Comparison of ENCODE assay signal across 8 cellular contexts in the genomic region with DNA sequence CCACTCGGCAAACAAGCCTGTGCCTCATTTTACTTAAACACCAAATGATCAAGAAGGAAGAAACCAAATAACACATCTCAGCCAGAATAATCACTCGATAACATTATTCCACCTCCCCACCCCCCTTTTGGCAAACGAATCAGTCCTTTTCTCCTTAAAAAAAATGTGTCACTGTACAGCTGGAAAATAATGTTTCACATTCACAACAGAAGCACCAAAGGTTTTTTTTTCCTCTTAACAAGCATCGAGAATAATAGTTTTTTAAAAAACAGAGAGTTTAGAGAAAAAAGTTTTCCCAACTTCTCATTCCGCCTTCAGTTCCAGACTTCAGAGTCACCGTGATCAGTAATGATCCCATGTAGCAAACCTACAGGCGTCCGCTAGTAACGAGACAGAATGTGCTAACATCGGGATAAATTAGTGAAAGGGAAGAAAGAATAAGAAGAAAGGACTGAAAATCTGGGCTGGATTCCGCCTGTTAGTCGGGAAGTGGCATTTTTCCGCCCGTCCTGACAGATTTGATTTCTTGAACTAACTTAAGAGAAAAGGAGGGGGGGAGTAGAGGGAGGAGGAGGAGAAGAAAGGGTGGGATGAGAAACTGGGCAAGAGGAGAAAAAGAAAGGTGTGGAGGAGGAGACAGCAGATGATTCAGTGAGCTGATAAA. TPM values are rescaled to one million over a fixed set of nuclear protein-coding genes. Genes with fewer than 3 reads are reported as not detected.
DNase-seq lines count a peak whose midpoint lies in the region; ATAC-seq and TF ChIP-seq lines count a peak whose summit lies in the region.

A gene with protein sequence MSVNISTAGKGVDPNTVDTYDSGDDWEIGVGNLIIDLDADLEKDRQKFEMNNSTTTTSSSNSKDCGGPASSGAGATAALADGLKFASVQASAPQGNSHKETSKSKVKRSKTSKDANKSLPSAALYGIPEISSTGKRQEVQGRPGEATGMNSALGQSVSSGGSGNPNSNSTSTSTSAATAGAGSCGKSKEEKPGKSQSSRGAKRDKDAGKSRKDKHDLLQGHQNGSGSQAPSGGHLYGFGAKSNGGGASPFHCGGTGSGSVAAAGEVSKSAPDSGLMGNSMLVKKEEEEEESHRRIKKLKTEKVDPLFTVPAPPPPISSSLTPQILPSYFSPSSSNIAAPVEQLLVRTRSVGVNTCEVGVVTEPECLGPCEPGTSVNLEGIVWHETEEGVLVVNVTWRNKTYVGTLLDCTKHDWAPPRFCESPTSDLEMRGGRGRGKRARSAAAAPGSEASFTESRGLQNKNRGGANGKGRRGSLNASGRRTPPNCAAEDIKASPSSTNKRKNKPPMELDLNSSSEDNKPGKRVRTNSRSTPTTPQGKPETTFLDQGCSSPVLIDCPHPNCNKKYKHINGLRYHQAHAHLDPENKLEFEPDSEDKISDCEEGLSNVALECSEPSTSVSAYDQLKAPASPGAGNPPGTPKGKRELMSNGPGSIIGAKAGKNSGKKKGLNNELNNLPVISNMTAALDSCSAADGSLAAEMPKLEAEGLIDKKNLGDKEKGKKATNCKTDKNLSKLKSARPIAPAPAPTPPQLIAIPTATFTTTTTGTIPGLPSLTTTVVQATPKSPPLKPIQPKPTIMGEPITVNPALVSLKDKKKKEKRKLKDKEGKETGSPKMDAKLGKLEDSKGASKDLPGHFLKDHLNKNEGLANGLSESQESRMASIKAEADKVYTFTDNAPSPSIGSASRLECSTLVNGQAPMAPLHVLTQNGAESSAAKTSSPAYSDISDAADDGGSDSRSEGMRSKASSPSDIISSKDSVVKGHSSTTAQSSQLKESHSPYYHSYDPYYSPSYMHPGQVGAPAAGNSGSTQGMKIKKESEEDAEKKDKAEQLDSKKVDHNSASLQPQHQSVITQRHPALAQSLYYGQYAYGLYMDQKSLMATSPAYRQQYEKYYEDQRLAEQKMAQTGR (N-terminal part only) (minus strand): TSS at position 388 of the 664 bp plus-strand sequence. CDS start 1,650 bp downstream, outside the sequence.

- H3K27me3 ChIP-seq in adipocyte (replicated peaks; ENCODE audit: control insufficient read depth, insufficient read depth, low read length): no peaks in the 10 kb centered on the region
- no peaks in the 10 kb centered on the region for H3K27me3 ChIP-seq in right atrium auricular region

- H3K36me3 ChIP-seq in adipocyte (ENCODE audit: control insufficient read depth, insufficient read depth, low read length, severe bottlenecking) (no peaks in the 10 kb centered on the region), right atrium auricular region (no peaks in the 10 kb centered on the region)

- peaks cover 50% of the 10 kb centered on the region for H3K4me1 ChIP-seq in adipocyte (ENCODE audit: control insufficient read depth, insufficient read depth, low read length)
- H3K4me1 ChIP-seq in right atrium auricular region: peaks cover 0 to 28% of the 10 kb centered on the region in 2 donors

- peak; percentile 73 for DNase-seq in Daoy (ENCODE audit: low read depth)
- DNase-seq in NCI-H1694 treated with DMSO at 0.1 percent for 48 hours (lab: John Stamatoyannopoulos, UW): peak; percentile 78
- DNase-seq in adipocyte (ENCODE audit: low read depth): peak; percentile 80
- DNase-seq in right atrium auricular region (ENCODE audit: low spot score): no peak
- peak; percentile 84 for DNase-seq in pulmonary artery endothelial cell (ENCODE audit: low read depth, low spot score)
- no peak for DNase-seq in activated CD4-positive, alpha-beta T cell treated with anti-CD3 and anti-CD28 coated beads, Interleukin-2, amount 50 U/mL, for 4 hours

- no peak for TF ChIP-seq CTCF in right atrium auricular region (IDR thresholded peaks at IDR 0.05)

- H3K9me3 ChIP-seq in adipocyte (ENCODE audit: control insufficient read depth, low read length) (no peaks in the 10 kb centered on the region), right atrium auricular region (no peaks in the 10 kb centered on the region)

- peak within 1 kb of the TSS; percentile 91 to 94 for H3K27ac ChIP-seq in right atrium auricular region

- H3K9ac ChIP-seq in adipocyte (ENCODE audit: low read length): peak within 1 kb of the TSS; percentile 91

- no peak for ATAC-seq in GM18861 (IDR thresholded peaks at IDR 0.05; ENCODE audit: unreplicated experiment)
- no peak for ATAC-seq in GM19023 (IDR thresholded peaks at IDR 0.05; ENCODE audit: unreplicated experiment)

- H3K4me3 ChIP-seq in adipocyte (ENCODE audit: low read length) (peak within 1 kb of the TSS; percentile 88), right atrium auricular region (peak within 1 kb of the TSS; percentile 77 to 79)

RNA-seq across cellular contexts. Expression of the gene that starts here (rescaled TPM):
- 19.1 and 21.7 TPM in 2 replicates for total RNA-seq in Daoy (2014; rRNA removed; shearing (Covaris generic))
- 10 to 100 TPM; 29.4 to 38.7 TPM for total RNA-seq in right atrium auricular region
- total RNA-seq in pulmonary artery endothelial cell: 11.7 and 21.6 TPM in 2 replicates

Comparison
In these comparisons a context has a peak if more than half of its experiments do, and no peak if none do; other contexts are left out.
1. DNase-seq: peak in Daoy (single experiment), NCI-H1694 treated with DMSO at 0.1 percent for 48 hours (single experiment), adipocyte (single experiment) and pulmonary artery endothelial cell (single experiment); none in right atrium auricular region (single experiment) and activated CD4-positive, alpha-beta T cell treated with anti-CD3 and anti-CD28 coated beads, Interleukin-2, amount 50 U/mL, for 4 hours (0 of 2).